ENCODE assay signal across 19 cellular contexts in genomic region chr6:109804020-109804419, GRCh38.
"Had no signal": no experiment of that assay in that cellular context is flagged by ENCODE, and none has a peak within 500 bp of the region (broad histone marks: within the 10 kb centered on the region; RNA-seq: fewer than 3 reads in every experiment).

No MANE protein-coding gene starts in this region.

- H3K27ac ChIP-seq: KMS-11, RWPE1 had no signal

- ATAC-seq: Panc1 had no signal

- H3K4me2 ChIP-seq: KMS-11, SK-N-SH had no signal

- DNase-seq: Kasumi-1, MM.1S, MV-4-11, NCI-H1092, NCI-H1105 treated with DMSO at 0.1 percent for 48 hours, NCI-H1417 treated with DMSO at 0.1 percent for 48 hours, NCI-H146, NCI-H1694 treated with DMSO at 0.1 percent for 48 hours, NCI-H1930, NCI-H2081, NCI-H2107, NCI-H2227 treated with DMSO at 0.1 percent for 48 hours, NCI-H774, SHP77, SK-N-SH, SW 1271 had no signal

- H3K9me3 ChIP-seq: SK-N-SH had no signal

- H3K9ac ChIP-seq: KMS-11, SK-N-SH had no signal

- H3K9me2 ChIP-seq: SK-N-SH had no signal
